16 cellular contexts compared by ENCODE assay signal in the genomic region with DNA sequence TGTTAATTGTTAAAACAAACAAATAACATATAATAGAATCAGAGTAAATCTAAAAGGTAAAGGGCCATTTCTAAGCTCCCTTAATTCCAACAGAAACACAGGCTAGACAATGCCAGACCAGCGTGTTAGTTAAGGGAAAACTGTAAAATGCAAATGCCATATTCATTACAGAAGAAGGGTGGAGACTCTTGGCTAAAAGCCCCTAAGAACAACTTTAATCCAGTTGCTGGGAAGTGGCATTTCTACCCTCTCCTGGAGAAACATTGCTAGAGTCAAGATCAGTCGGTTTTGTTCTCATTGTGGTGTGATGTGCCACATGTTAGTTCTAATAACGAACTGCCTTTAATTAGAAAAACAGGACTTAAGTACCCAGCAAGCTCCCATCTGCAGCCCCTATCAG.
"Had no signal": no experiment of that assay in that cellular context is flagged by ENCODE, and none has a peak within 500 bp of the region (broad histone marks: within the 10 kb centered on the region; RNA-seq: fewer than 3 reads in every experiment).

No MANE protein-coding gene starts in this region.

- ATAC-seq: activated naive CD4-positive, alpha-beta T cell treated with anti-CD3 and anti-CD28 coated beads, Interleukin-2, amount 50 U/mL, for 72 hours; lower lobe of right lung; naive thymus-derived CD8-positive, alpha-beta T cell; psoas muscle; stimulated activated naive CD8-positive, alpha-beta T cell treated with anti-CD3 and anti-CD28 coated beads, Interleukin-15, amount 100 ng/mL, for 72 hours had no signal

- H3K27me3 Mint-ChIP-seq: naive thymus-derived CD8-positive, alpha-beta T cell; stimulated activated naive CD8-positive, alpha-beta T cell treated with anti-CD3 and anti-CD28 coated beads, Interleukin-15, amount 100 ng/mL, for 72 hours had no signal

- H3K4me3 Mint-ChIP-seq: naive thymus-derived CD8-positive, alpha-beta T cell; stimulated activated naive CD8-positive, alpha-beta T cell treated with anti-CD3 and anti-CD28 coated beads, Interleukin-15, amount 100 ng/mL, for 72 hours had no signal

- H3K9me3 Mint-ChIP-seq: activated naive CD4-positive, alpha-beta T cell treated with anti-CD3 and anti-CD28 coated beads, Interleukin-2, amount 50 U/mL, for 72 hours; stimulated activated naive CD8-positive, alpha-beta T cell treated with anti-CD3 and anti-CD28 coated beads, Interleukin-15, amount 100 ng/mL, for 72 hours had no signal

- H3K4me1 ChIP-seq: lower lobe of right lung, psoas muscle had no signal

- DNase-seq: activated effector memory CD4-positive, alpha-beta T cell treated with Interleukin-2 at 50 U/mL for 16 hours; activated T-cell treated with anti-CD3 and anti-CD28 coated beads, Interleukin-2, amount 50 U/mL, for 1 hour; cerebellar nuclear complex; dorsolateral prefrontal cortex; hypothalamus; left cardiac atrium; lower lobe of right lung; naive thymus-derived CD8-positive, alpha-beta T cell; occipital lobe; psoas muscle; stimulated activated CD4-positive, alpha-beta T cell treated with anti-CD3 and anti-CD28 coated beads, Interleukin-4, amount 100 ng/mL, for 1 hour; stimulated activated CD8-positive, alpha-beta memory T cell treated with anti-CD3 and anti-CD28 coated beads, Interleukin-4, amount 100 ng/mL, for 48 hours; stimulated activated naive CD8-positive, alpha-beta T cell treated with anti-CD3 and anti-CD28 coated beads, Interleukin-15, amount 100 ng/mL, for 72 hours; T-helper 2 cell had no signal

- H3K9me3 ChIP-seq: lower lobe of right lung, psoas muscle, thoracic aorta had no signal

- H3K36me3 ChIP-seq: lower lobe of right lung had no signal

- H3K27me3 ChIP-seq: dorsolateral prefrontal cortex had no signal

- H3K27ac ChIP-seq: dorsolateral prefrontal cortex, lower lobe of right lung, psoas muscle, thoracic aorta had no signal

- H3K4me3 ChIP-seq: dorsolateral prefrontal cortex, lower lobe of right lung, psoas muscle, thoracic aorta had no signal

- H3K4me1 Mint-ChIP-seq: naive thymus-derived CD8-positive, alpha-beta T cell; stimulated activated naive CD8-positive, alpha-beta T cell treated with anti-CD3 and anti-CD28 coated beads, Interleukin-15, amount 100 ng/mL, for 72 hours had no signal

- H3K36me3 Mint-ChIP-seq: activated naive CD4-positive, alpha-beta T cell treated with anti-CD3 and anti-CD28 coated beads, Interleukin-2, amount 50 U/mL, for 72 hours; naive thymus-derived CD8-positive, alpha-beta T cell had no signal

- H3K27ac Mint-ChIP-seq: activated naive CD4-positive, alpha-beta T cell treated with anti-CD3 and anti-CD28 coated beads, Interleukin-2, amount 50 U/mL, for 72 hours; naive thymus-derived CD8-positive, alpha-beta T cell; stimulated activated naive CD8-positive, alpha-beta T cell treated with anti-CD3 and anti-CD28 coated beads, Interleukin-15, amount 100 ng/mL, for 72 hours had no signal
